ENCODE assay signal across 1 cellular context in the genomic region with DNA sequence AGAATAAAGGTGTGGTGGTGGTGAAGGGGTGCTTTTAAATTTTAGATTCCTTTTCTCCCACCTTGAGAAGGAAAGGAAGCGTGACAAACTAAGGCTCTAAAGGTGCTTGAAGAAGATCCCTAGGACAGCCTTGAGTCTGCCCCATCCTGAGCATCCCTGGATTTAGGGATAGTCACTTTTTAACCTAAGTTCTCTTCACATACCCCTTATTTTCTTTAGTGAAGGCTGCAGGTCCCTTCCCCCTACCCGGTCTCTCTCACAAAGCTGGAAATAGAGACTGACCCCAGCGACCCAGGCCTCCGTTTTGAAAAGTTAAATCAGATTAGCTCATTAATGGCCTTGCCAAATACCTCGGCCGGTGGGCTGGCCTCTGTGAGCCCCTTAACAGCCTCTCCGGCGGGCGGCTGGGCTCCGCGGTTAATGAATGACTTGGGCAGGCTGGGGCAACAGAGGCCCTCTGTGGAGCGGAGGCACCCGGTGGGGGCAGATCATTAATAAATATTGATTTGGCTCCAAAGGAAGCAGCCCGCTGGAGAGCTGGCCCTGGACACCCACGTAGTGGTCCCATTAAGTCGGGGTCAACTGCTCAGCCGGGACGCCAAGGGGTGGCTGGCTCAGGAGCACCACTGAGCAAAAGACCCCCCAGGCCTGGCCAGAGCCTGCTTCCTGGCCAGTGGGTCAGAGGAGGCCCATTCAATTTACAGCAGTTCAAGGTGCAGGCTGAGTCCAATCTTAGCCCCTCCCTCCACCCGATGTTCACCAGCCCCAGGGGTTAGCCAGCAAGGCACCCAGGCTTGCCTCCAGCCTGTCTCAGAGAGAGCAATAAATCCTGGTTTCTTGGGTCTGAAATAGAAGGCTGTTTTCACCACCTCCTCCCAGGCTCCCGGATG.
A peak's percentile ranks its signal among the peaks of the same experiment; 100 is the strongest.
TF ChIP-seq lines count a peak whose summit lies in the region.

No MANE protein-coding gene starts in this region.

TF ChIP-seq in liver, 16 proteins besides CTCF, POLR2A, EP300 and RAD21 (continued from another document):
- TF ChIP-seq, protein P1, sequence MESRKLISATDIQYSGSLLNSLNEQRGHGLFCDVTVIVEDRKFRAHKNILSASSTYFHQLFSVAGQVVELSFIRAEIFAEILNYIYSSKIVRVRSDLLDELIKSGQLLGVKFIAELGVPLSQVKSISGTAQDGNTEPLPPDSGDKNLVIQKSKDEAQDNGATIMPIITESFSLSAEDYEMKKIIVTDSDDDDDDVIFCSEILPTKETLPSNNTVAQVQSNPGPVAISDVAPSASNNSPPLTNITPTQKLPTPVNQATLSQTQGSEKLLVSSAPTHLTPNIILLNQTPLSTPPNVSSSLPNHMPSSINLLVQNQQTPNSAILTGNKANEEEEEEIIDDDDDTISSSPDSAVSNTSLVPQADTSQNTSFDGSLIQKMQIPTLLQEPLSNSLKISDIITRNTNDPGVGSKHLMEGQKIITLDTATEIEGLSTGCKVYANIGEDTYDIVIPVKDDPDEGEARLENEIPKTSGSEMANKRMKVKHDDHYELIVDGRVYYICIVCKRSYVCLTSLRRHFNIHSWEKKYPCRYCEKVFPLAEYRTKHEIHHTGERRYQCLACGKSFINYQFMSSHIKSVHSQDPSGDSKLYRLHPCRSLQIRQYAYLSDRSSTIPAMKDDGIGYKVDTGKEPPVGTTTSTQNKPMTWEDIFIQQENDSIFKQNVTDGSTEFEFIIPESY (IDR thresholded peaks at IDR 0.05): peak; percentile 39
- TF ChIP-seq GABPA (IDR thresholded peaks at IDR 0.05 in 1 of 2, conservative IDR thresholded peaks at IDR 0.05 in 1 of 2): no peak
- peak in 1 of 2 donors; percentile 47 for TF ChIP-seq RXRA (IDR thresholded peaks at IDR 0.05)
- TF ChIP-seq EGR1 (IDR thresholded peaks at IDR 0.05; ENCODE audit: low read depth in 2 of 2): no peak
- peak; percentile 24 for TF ChIP-seq HNF4G (IDR thresholded peaks at IDR 0.05)
- TF ChIP-seq FOXA1 (IDR thresholded peaks at IDR 0.05): no peak
- TF ChIP-seq FOXA2 (IDR thresholded peaks at IDR 0.05): no peak
- TF ChIP-seq, protein P2, sequence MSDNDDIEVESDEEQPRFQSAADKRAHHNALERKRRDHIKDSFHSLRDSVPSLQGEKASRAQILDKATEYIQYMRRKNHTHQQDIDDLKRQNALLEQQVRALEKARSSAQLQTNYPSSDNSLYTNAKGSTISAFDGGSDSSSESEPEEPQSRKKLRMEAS (IDR thresholded peaks at IDR 0.05): no peak
TF ChIP-seq in liver: peak in this region for 6.
